ENCODE assay signal across 7 cellular contexts in the genomic region with DNA sequence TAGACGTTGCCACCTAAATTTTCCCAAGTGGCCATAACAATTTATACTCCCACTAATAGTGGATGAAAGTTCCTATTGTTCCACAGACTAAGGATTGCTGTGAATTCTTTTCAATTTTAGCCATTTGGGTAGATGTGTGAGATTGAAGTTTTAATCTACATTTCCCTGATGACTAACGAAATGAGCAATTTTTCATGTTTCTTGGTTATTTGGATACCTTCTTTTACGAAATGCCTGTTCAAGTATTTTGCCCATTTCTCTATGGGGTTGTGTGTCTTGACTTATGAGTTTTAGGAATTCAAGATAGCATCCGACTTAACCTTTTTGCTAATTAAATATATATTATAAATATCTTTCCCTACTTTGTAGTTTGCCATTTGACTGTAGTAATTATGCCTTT.
"Had no signal": no experiment of that assay in that cellular context is flagged by ENCODE, and none has a peak within 500 bp of the region (broad histone marks: within the 10 kb centered on the region; RNA-seq: fewer than 3 reads in every experiment).

No MANE protein-coding gene starts in this region.

- H3K4me3 ChIP-seq: GM12878 had no signal

- FAIRE-seq: GM12878, GM12891, GM12892, GM18507, GM19239 had no signal

- DNase-seq: GDM1, GF-D8 had no signal
